ENCODE assay signal across 8 cellular contexts in genomic region chr2:231483398-231484329, GRCh38. TPM values are rescaled to one million over a fixed set of nuclear protein-coding genes. Genes with fewer than 3 reads are reported as not detected.
DNase-seq lines count a peak whose midpoint lies in the region; ATAC-seq and TF ChIP-seq lines count a peak whose summit lies in the region.

No MANE protein-coding gene starts in this region.

- H3K27ac ChIP-seq in BLaER1 (peak overlapping the region; percentile 84), heart right ventricle (peak overlapping the region; percentile 30 to 93 (median 88))

- peak overlapping the region; percentile 83 for H3K4me2 ChIP-seq in BLaER1

- 39 to 49% methylated on average over 65 of the region's 65 CpGs for WGBS in heart right ventricle, 2 donors

- H3K4me1 ChIP-seq in BLaER1 (peaks cover 29% of the 10 kb centered on the region), heart right ventricle (peaks cover 0 to 14% (median 6%) of the 10 kb centered on the region in 9 donors)

- peaks cover 1% of the 10 kb centered on the region for H3K36me3 Mint-ChIP-seq in activated T-helper 1 cell treated with anti-CD3 and anti-CD28 coated beads, Interleukin-12 subunit alpha, Interleukin-12 subunit beta, Interleukin-2, Interleukin-4 antibody, amounts not matched to agents 30 ng/mL and 10 ng/mL and 1 ng/mL, durations not matched to agents 14 hours and 24 hours and 36 hours (ENCODE audit: low read depth)

- H3K27me3 Mint-ChIP-seq in activated T-helper 1 cell treated with anti-CD3 and anti-CD28 coated beads, Interleukin-12 subunit alpha, Interleukin-12 subunit beta, Interleukin-2, Interleukin-4 antibody, amounts not matched to agents 30 ng/mL and 10 ng/mL and 1 ng/mL, durations not matched to agents 14 hours and 24 hours and 36 hours (ENCODE audit: insufficient read depth) = peaks cover 2% of the 10 kb centered on the region

- peak; percentile 16 for DNase-seq in activated T-helper 1 cell treated with anti-CD3 and anti-CD28 coated beads, Interleukin-12 subunit alpha, Interleukin-12 subunit beta, Interleukin-2, Interleukin-4 antibody, amounts not matched to agents 30 ng/mL and 10 ng/mL and 1 ng/mL, durations not matched to agents 14 hours and 24 hours and 36 hours (ENCODE audit: low spot score)
- DNase-seq in heart right ventricle (peak; percentile 55 to 58), DMS 273 treated with DMSO at 0.1 percent for 48 hours (lab: John Stamatoyannopoulos, UW) (no peak), NCI-H2029 (lab: John Stamatoyannopoulos, UW) (no peak)
- DNase-seq in stimulated activated CD4-positive, alpha-beta T cell treated with anti-CD3 and anti-CD28 coated beads, Interleukin-1b, Interleukin-23, amount 100 ng/mL, for 48 hours = peak; percentile 43

- H3K4me3 ChIP-seq in BLaER1 (peak overlapping the region; percentile 56), heart right ventricle (peak overlapping the region; percentile 36 to 76 (median 62))

- H3K9me3 Mint-ChIP-seq in activated T-helper 1 cell treated with anti-CD3 and anti-CD28 coated beads, Interleukin-12 subunit alpha, Interleukin-12 subunit beta, Interleukin-2, Interleukin-4 antibody, amounts not matched to agents 30 ng/mL and 10 ng/mL and 1 ng/mL, durations not matched to agents 14 hours and 24 hours and 36 hours = no peaks in the 10 kb centered on the region

- peaks cover 6% of the 10 kb centered on the region for H3K4me1 Mint-ChIP-seq in activated T-helper 1 cell treated with anti-CD3 and anti-CD28 coated beads, Interleukin-12 subunit alpha, Interleukin-12 subunit beta, Interleukin-2, Interleukin-4 antibody, amounts not matched to agents 30 ng/mL and 10 ng/mL and 1 ng/mL, durations not matched to agents 14 hours and 24 hours and 36 hours (ENCODE audit: low read depth)

- H3K9me3 ChIP-seq in BLaER1 (no peaks in the 10 kb centered on the region), heart right ventricle (no peaks in the 10 kb centered on the region)

- peak overlapping the region; percentile 77 for H3K4me3 Mint-ChIP-seq in activated T-helper 1 cell treated with anti-CD3 and anti-CD28 coated beads, Interleukin-12 subunit alpha, Interleukin-12 subunit beta, Interleukin-2, Interleukin-4 antibody, amounts not matched to agents 30 ng/mL and 10 ng/mL and 1 ng/mL, durations not matched to agents 14 hours and 24 hours and 36 hours

- TF ChIP-seq CTCF in heart right ventricle (IDR thresholded peaks at IDR 0.05) = peak in 3 of 9 donors; percentile 9 to 24 (median 11)

- H3K9ac ChIP-seq in BLaER1 = peak overlapping the region; percentile 73

- no peaks in the 10 kb centered on the region for H3K36me3 ChIP-seq in BLaER1
- H3K36me3 ChIP-seq in heart right ventricle = peaks cover 0 to 18% (median 0%) of the 10 kb centered on the region in 9 donors

- H3K27ac Mint-ChIP-seq in activated T-helper 1 cell treated with anti-CD3 and anti-CD28 coated beads, Interleukin-12 subunit alpha, Interleukin-12 subunit beta, Interleukin-2, Interleukin-4 antibody, amounts not matched to agents 30 ng/mL and 10 ng/mL and 1 ng/mL, durations not matched to agents 14 hours and 24 hours and 36 hours = peak overlapping the region; percentile 86

- no peaks in the 10 kb centered on the region for H4K20me1 ChIP-seq in BLaER1

- intact Hi-C loops in activated T-helper 1 cell treated with anti-CD3 and anti-CD28 coated beads, Interleukin-12 subunit alpha, Interleukin-12 subunit beta, Interleukin-2, Interleukin-4 antibody, amounts not matched to agents 30 ng/mL and 10 ng/mL and 1 ng/mL, durations not matched to agents 14 hours and 24 hours and 36 hours (cut with micrococcal nuclease) = loop anchor here (1.0 kb wide), 2 partner anchors 19 to 31 kb away; partner anchors contain the start of gene NCL
- intact Hi-C loops in heart right ventricle (cut with DNase I) = loop anchor here in 8 of 10 donors (2.0 to 10.0 kb wide), 4 partner anchors 71 to 75 kb away; no protein-coding TSS in a partner anchor

- ATAC-seq in HG03442 (IDR thresholded peaks at IDR 0.05; ENCODE audit: unreplicated experiment) (peak; percentile 14), heart right ventricle (peak; percentile 54 to 88 (median 80)), HG02588 (IDR thresholded peaks at IDR 0.05; ENCODE audit: unreplicated experiment) (no peak)

- H3K27me3 ChIP-seq in BLaER1 = peaks cover 7% of the 10 kb centered on the region; the same call in 1 of the 2 replicates
- no peaks in the 10 kb centered on the region for H3K27me3 ChIP-seq in heart right ventricle

RNA-seq across cellular contexts. Expression of gene NCL, which starts 19.4 kb away (rescaled TPM):
- total RNA-seq in activated T-helper 1 cell treated with anti-CD3 and anti-CD28 coated beads, Interleukin-12 subunit alpha, Interleukin-12 subunit beta, Interleukin-2, Interleukin-4 antibody, amounts not matched to agents 30 ng/mL and 10 ng/mL and 1 ng/mL, durations not matched to agents 14 hours and 24 hours and 36 hours = 1,388 and 1,421 TPM in 2 replicates
- 100 to 1,000 TPM; 237 to 363 (median 308) TPM for total RNA-seq in heart right ventricle
- polyA plus RNA-seq in heart right ventricle = 100 to 1,000 TPM; 127 to 171 TPM

RNA-seq across cellular contexts. Expression of gene NMUR1, which starts 46.6 kb away (rescaled TPM):
- total RNA-seq in activated T-helper 1 cell treated with anti-CD3 and anti-CD28 coated beads, Interleukin-12 subunit alpha, Interleukin-12 subunit beta, Interleukin-2, Interleukin-4 antibody, amounts not matched to agents 30 ng/mL and 10 ng/mL and 1 ng/mL, durations not matched to agents 14 hours and 24 hours and 36 hours = 0.05 TPM in 1 of 2 replicates, not detected in the other
- total RNA-seq in heart right ventricle = under 1 TPM in 9 of 10 donors, not detected in 1; 0.21 to 0.82 (median 0.35) TPM
- under 1 TPM; 0.10 to 0.37 TPM for polyA plus RNA-seq in heart right ventricle

Comparison
In these comparisons a context has a peak if more than half of its experiments do, and no peak if none do; other contexts are left out.
1. DNase-seq: peak in activated T-helper 1 cell treated with anti-CD3 and anti-CD28 coated beads, Interleukin-12 subunit alpha, Interleukin-12 subunit beta, Interleukin-2, Interleukin-4 antibody, amounts not matched to agents 30 ng/mL and 10 ng/mL and 1 ng/mL, durations not matched to agents 14 hours and 24 hours and 36 hours (single experiment), heart right ventricle (2 of 2) and stimulated activated CD4-positive, alpha-beta T cell treated with anti-CD3 and anti-CD28 coated beads, Interleukin-1b, Interleukin-23, amount 100 ng/mL, for 48 hours (single experiment); none in DMS 273 treated with DMSO at 0.1 percent for 48 hours (single experiment) and NCI-H2029 (single experiment).